8 cellular contexts compared by ENCODE assay signal in the genomic region with DNA sequence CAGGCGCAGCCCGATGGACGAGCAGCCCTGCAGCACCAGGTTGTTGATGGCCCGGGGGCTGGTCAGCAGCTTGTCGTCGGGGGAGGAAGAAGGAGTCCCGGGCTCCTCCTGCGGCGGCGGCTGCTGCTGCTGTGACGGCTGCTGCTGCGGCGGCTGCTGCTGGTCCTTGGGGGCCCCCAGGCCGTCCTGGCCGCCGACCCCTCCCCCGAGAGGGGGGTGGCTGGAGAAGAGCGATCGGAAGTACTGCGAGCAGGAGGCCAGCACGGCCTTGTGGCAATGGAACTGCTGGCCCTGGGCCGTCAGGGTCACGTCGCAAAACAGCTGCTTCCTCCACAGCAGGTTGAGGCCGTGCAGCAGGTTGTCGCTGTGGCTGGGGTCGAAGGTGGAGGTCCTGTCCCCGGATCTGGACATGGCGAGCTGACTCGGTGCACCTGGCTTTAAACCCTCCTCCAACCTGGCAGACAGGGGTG. TPM values are rescaled to one million over a fixed set of nuclear protein-coding genes. Genes with fewer than 3 reads are reported as not detected.
DNase-seq lines count a peak whose midpoint lies in the region; TF ChIP-seq lines count a peak whose summit lies in the region.

No MANE protein-coding gene starts in this region.

- H3K27me3 Mint-ChIP-seq in CD14-positive monocyte (ENCODE audit: low read depth in 3 of 3) (peaks cover 58 to 67% (median 65%) of the 10 kb centered on the region in 3 donors), endodermal cell (ENCODE audit: insufficient read depth) (peaks cover 81% of the 10 kb centered on the region), nephron progenitor cell (ENCODE audit: low read depth, poor library complexity) (peaks cover 41% of the 10 kb centered on the region)

- H3K27ac ChIP-seq in KMS-11 (no peak overlapping the region), endodermal cell (ENCODE audit: low read depth, low read length) (no peak overlapping the region), PC-9 (no peak overlapping the region), SJCRH30 (no peak overlapping the region)

- intact Hi-C loops in CD14-positive monocyte (cut with micrococcal nuclease) (no loop called here), PC-9 (cut with micrococcal nuclease; ENCODE audit: unreplicated experiment) (no loop called here)

- no peak overlapping the region for H3K4me3 ChIP-seq in KMS-11 (IDR thresholded peaks at IDR 0.05; ENCODE audit: insufficient read depth, low read depth, low read length)
- H3K4me3 ChIP-seq in endodermal cell (ENCODE audit: low read length), result peak overlapping the region; percentile 74
- no peak overlapping the region for H3K4me3 ChIP-seq in PC-9
- H3K4me3 ChIP-seq in SJCRH30, result no peak overlapping the region

- H3K36me3 ChIP-seq in KMS-11 (ENCODE audit: insufficient read depth) (no peaks in the 10 kb centered on the region), endodermal cell (ENCODE audit: control insufficient read depth, insufficient read depth, low read length) (no peaks in the 10 kb centered on the region), PC-9 (ENCODE audit: low read depth) (no peaks in the 10 kb centered on the region), SJCRH30 (no peaks in the 10 kb centered on the region)

- no peaks in the 10 kb centered on the region for H3K36me3 Mint-ChIP-seq in CD14-positive monocyte
- no peaks in the 10 kb centered on the region for H3K36me3 Mint-ChIP-seq in endodermal cell (ENCODE audit: low read depth)
- H3K36me3 Mint-ChIP-seq in nephron progenitor cell (ENCODE audit: low read depth), result no peaks in the 10 kb centered on the region

- peak overlapping the region; percentile 62 to 77 for H3K4me3 Mint-ChIP-seq in CD14-positive monocyte
- peak overlapping the region; percentile 83 for H3K4me3 Mint-ChIP-seq in endodermal cell
- peak overlapping the region; percentile 85 for H3K4me3 Mint-ChIP-seq in nephron progenitor cell

- no peaks in the 10 kb centered on the region for H4K20me1 ChIP-seq in KMS-11 (ENCODE audit: insufficient read depth)
- no peaks in the 10 kb centered on the region for H4K20me1 ChIP-seq in PC-9 (ENCODE audit: insufficient read depth)

- H3K27ac Mint-ChIP-seq in CD14-positive monocyte (no peak overlapping the region), endodermal cell (no peak overlapping the region), nephron progenitor cell (no peak overlapping the region)

- no peaks in the 10 kb centered on the region for H3K4me1 ChIP-seq in KMS-11 (ENCODE audit: low read depth, poor library complexity, severe bottlenecking)
- H3K4me1 ChIP-seq in endodermal cell (ENCODE audit: control insufficient read depth, insufficient read depth, low read length), result no peaks in the 10 kb centered on the region
- no peaks in the 10 kb centered on the region for H3K4me1 ChIP-seq in PC-9 (replicated peaks; ENCODE audit: insufficient read depth)
- H3K4me1 ChIP-seq in SJCRH30, result no peaks in the 10 kb centered on the region

- peak overlapping the region; percentile 89; the same call in 1 of the 2 replicates for H2AFZ ChIP-seq in KMS-11 (ENCODE audit: low read depth)
- H2AFZ ChIP-seq in PC-9, result no peak overlapping the region

- DNase-seq in CD14-positive monocyte (ENCODE audit: low spot score) (no peak), endodermal cell (no peak), nephron progenitor cell (peak; percentile 44), SW480 (ENCODE audit: low spot score) (no peak), PC-9 (no peak), SJCRH30 (no peak), SKM-1 treated with dmso at 0.1 percent for 144 hours (lab: John Stamatoyannopoulos, UW; ENCODE audit: unreplicated experiment) (no peak)

- no peak overlapping the region for H3K9ac ChIP-seq in KMS-11
- H3K9ac ChIP-seq in endodermal cell (ENCODE audit: extremely low read depth, low read length, poor library complexity, severe bottlenecking), result no peak overlapping the region

- BruUV-seq in PC-9 (replicated peaks; lab: Mats Ljungman, UMichigan), result no TSS peak

- 3 to 6% methylated on average over 9 to 30 of the region's 30 CpGs for WGBS in endodermal cell (ENCODE audit: insufficient coverage in 1 of 2, insufficient read length in 1 of 2), 2 experiments

- no peaks in the 10 kb centered on the region for H3F3A ChIP-seq in PC-9 (ENCODE audit: insufficient read depth, low read depth)

- H3K4me2 ChIP-seq in KMS-11, result no peak overlapping the region
- no peak overlapping the region for H3K4me2 ChIP-seq in PC-9

- H3K79me2 ChIP-seq in KMS-11 (ENCODE audit: insufficient read depth, low read depth) (no peaks in the 10 kb centered on the region), PC-9 (ENCODE audit: low read depth) (no peaks in the 10 kb centered on the region)

- POLR2A ChIA-PET in PC-9 (lab: Charles Lee; ENCODE audit: unreplicated experiment), result no interaction called here

- CTCF ChIA-PET in PC-9 (lab: Charles Lee), result no interaction called here

- H3K9me3 ChIP-seq in endodermal cell (ENCODE audit: control insufficient read depth, low read length) (no peaks in the 10 kb centered on the region), PC-9 (ENCODE audit: insufficient read depth, low read depth) (no peaks in the 10 kb centered on the region), SJCRH30 (replicated peaks) (no peaks in the 10 kb centered on the region)

- H3K9me3 Mint-ChIP-seq in CD14-positive monocyte (peaks cover 0 to 9% (median 7%) of the 10 kb centered on the region in 7 donors), endodermal cell (no peaks in the 10 kb centered on the region), nephron progenitor cell (no peaks in the 10 kb centered on the region)

- H3K4me1 Mint-ChIP-seq in CD14-positive monocyte (no peaks in the 10 kb centered on the region), endodermal cell (peaks cover 26% of the 10 kb centered on the region), nephron progenitor cell (peaks cover 69% of the 10 kb centered on the region)

- no peaks in the 10 kb centered on the region for H3K9me2 ChIP-seq in PC-9 (ENCODE audit: insufficient read depth)

- TF ChIP-seq CTCF in CD14-positive monocyte (IDR thresholded peaks at IDR 0.05) (no peak), KMS-11 (conservative IDR thresholded peaks at IDR 0.05; ENCODE audit: low read depth, low read length) (no peak), endodermal cell (conservative IDR thresholded peaks at IDR 0.05) (no peak), nephron progenitor cell (IDR thresholded peaks at IDR 0.05) (no peak), PC-9 (conservative IDR thresholded peaks at IDR 0.05) (no peak)

- H3K27me3 ChIP-seq in KMS-11 (ENCODE audit: insufficient read depth, low read depth) (no peaks in the 10 kb centered on the region), endodermal cell (ENCODE audit: control insufficient read depth, insufficient read depth, low read length, poor library complexity, severe bottlenecking) (peaks cover 90% of the 10 kb centered on the region), PC-9 (ENCODE audit: insufficient read depth, low read depth) (no peaks in the 10 kb centered on the region), SJCRH30 (no peaks in the 10 kb centered on the region)

RNA-seq across cellular contexts. Expression of a gene that starts 2.6 kb away (rescaled TPM):
- not detected for polyA plus RNA-seq in CD14-positive monocyte
- total RNA-seq in endodermal cell (1 to 10 TPM; 4.2 TPM), PC-9 (2021) (not detected in 2 replicates)
- polyA plus RNA-seq in endodermal cell (2013, experiment 1 of 2), result 3.6 TPM
- 4.1 TPM for polyA plus RNA-seq in endodermal cell (2013, experiment 2 of 2)
- 0.05 TPM in 1 of 2 replicates, not detected in the other for total RNA-seq in SJCRH30 (2014; rRNA removed; shearing (Covaris generic))
